ENCODE assay signal across 14 cellular contexts in the genomic region with DNA sequence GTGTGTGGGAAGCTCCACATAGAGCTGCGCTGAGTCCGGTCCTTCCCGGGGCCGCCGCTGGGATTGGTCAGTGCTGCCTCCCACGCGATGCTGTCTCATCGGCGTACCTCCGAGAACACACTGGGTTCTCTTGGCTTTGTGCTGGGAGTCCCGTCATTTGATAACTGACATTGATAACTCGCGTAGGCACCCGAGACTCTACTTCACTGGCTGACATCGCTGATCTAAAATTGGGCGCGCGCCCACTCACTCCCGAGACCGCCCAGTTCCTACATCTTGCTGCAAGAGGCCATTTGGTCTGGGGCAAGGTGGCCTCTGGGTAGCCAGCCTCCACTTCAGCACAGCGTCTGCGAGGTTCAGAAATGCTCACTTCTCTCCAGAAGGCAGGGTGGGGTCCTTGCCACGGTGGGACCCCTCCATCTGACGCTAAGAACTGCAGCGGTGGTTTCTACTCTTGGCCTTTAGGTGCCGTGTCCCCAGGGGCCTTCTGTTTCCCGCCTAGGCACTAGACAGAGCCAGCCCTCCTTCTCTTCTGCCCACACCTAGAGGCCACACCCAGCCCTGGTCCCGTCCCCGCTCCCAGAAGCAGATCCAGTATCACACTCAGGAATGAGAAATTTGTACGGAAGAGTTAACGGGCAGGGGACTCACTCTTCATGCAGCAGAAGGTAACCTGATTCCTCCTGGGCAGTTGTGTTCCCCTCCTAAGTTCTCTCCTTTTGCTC.
"Had no signal": no experiment of that assay in that cellular context is flagged by ENCODE, and none has a peak within 500 bp of the region (broad histone marks: within the 10 kb centered on the region; RNA-seq: fewer than 3 reads in every experiment).

No MANE protein-coding gene starts in this region.

- H3K4me3 ChIP-seq: heart left ventricle, lung, smooth muscle cell, testis, tibial nerve had no signal

- H3K27me3 ChIP-seq: heart left ventricle, testis, tibial nerve had no signal

- H3K4me3 Mint-ChIP-seq: central memory CD8-positive, alpha-beta T cell; naive thymus-derived CD4-positive, alpha-beta T cell; stimulated activated naive CD8-positive, alpha-beta T cell treated with anti-CD3 and anti-CD28 coated beads, Interleukin-15, Interleukin-2, amounts not matched to agents 100 ng/mL and 50 ng/mL, for 24 hours had no signal

- DNase-seq: foreskin melanocyte; heart left ventricle; hippocampal formation; mesendoderm; naive thymus-derived CD4-positive, alpha-beta T cell; right cardiac atrium; stimulated activated CD4-positive, alpha-beta T cell treated with anti-CD3 and anti-CD28 coated beads, Interleukin-2, amount 100 ng/mL, for 48 hours; testis had no signal

- H3K27ac Mint-ChIP-seq: stimulated activated naive CD8-positive, alpha-beta T cell treated with anti-CD3 and anti-CD28 coated beads, Interleukin-15, Interleukin-2, amounts not matched to agents 100 ng/mL and 50 ng/mL, for 24 hours had no signal

- H3K36me3 Mint-ChIP-seq: naive thymus-derived CD4-positive, alpha-beta T cell had no signal

- H3K9me3 Mint-ChIP-seq: central memory CD8-positive, alpha-beta T cell; stimulated activated naive CD8-positive, alpha-beta T cell treated with anti-CD3 and anti-CD28 coated beads, Interleukin-15, Interleukin-2, amounts not matched to agents 100 ng/mL and 50 ng/mL, for 24 hours had no signal

- H3K36me3 ChIP-seq: heart left ventricle, tibial nerve had no signal

- H3K4me1 Mint-ChIP-seq: central memory CD8-positive, alpha-beta T cell had no signal

- H3K4me2 ChIP-seq: smooth muscle cell had no signal

- ATAC-seq: heart left ventricle; left lobe of liver; naive thymus-derived CD4-positive, alpha-beta T cell; right cardiac atrium had no signal

- H3K27ac ChIP-seq: heart left ventricle, testis, tibial nerve had no signal

- H3K9me3 ChIP-seq: heart left ventricle, testis, tibial nerve had no signal
